In the genomic region with DNA sequence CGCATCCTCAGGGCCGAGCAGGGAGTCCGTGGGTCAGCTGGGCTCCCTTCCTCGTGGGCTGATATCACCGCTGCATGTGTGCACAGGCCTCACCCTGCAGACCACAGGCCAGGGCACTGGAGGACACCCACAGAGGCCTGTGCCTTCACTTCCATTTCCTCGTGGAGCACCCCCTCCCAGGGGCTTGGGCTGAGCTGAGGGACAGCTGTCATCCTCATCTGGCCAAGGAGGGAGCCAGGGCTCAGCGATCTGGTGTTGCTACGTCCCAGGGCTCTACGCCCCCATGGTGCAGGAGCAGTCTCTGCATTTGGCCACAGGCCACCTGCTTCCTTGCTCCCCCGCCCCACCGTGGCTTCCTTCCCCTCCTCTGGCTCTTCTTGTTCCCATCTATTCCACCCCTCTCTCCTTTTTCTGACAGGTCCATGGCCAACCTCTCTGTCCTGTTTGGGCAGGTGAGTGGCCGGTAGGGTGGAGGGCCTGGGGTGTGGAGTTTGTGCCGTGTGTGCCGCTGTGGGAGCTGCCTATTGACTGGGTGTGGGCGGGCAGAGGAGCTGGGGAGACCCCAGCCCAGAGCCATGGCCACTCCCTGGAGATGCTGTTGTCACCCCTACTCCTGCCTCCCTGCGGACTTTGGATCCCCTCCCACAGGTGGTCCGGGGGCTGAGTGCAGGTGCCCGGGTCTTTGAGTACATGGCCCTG, we compare ENCODE assay signal across 1 cellular context.
TF ChIP-seq lines count a peak whose summit lies in the region.

No MANE protein-coding gene starts in this region.

TF ChIP-seq in K562, 482 proteins besides CTCF, POLR2A, EP300 and RAD21 (continued from another document and continues in another):
- TF ChIP-seq, protein P1, sequence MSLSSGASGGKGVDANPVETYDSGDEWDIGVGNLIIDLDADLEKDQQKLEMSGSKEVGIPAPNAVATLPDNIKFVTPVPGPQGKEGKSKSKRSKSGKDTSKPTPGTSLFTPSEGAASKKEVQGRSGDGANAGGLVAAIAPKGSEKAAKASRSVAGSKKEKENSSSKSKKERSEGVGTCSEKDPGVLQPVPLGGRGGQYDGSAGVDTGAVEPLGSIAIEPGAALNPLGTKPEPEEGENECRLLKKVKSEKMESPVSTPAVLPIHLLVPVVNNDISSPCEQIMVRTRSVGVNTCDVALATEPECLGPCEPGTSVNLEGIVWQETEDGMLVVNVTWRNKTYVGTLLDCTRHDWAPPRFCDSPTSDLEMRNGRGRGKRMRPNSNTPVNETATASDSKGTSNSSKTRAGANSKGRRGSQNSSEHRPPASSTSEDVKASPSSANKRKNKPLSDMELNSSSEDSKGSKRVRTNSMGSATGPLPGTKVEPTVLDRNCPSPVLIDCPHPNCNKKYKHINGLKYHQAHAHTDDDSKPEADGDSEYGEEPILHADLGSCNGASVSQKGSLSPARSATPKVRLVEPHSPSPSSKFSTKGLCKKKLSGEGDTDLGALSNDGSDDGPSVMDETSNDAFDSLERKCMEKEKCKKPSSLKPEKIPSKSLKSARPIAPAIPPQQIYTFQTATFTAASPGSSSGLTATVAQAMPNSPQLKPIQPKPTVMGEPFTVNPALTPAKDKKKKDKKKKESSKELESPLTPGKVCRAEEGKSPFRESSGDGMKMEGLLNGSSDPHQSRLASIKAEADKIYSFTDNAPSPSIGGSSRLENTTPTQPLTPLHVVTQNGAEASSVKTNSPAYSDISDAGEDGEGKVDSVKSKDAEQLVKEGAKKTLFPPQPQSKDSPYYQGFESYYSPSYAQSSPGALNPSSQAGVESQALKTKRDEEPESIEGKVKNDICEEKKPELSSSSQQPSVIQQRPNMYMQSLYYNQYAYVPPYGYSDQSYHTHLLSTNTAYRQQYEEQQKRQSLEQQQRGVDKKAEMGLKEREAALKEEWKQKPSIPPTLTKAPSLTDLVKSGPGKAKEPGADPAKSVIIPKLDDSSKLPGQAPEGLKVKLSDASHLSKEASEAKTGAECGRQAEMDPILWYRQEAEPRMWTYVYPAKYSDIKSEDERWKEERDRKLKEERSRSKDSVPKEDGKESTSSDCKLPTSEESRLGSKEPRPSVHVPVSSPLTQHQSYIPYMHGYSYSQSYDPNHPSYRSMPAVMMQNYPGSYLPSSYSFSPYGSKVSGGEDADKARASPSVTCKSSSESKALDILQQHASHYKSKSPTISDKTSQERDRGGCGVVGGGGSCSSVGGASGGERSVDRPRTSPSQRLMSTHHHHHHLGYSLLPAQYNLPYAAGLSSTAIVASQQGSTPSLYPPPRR (CRISPR knock-in tag; IDR thresholded peaks at IDR 0.05; ENCODE audit: borderline replicate concordance): peak; percentile 9; the same call in 1 of the 2 replicates
- peak; percentile 22; the same call in 1 of the 2 replicates for TF ChIP-seq TAF15 (IDR thresholded peaks at IDR 0.05; ENCODE audit: low read depth, low read length)
- TF ChIP-seq NCOR1 (IDR thresholded peaks at IDR 0.05): no peak
- TF ChIP-seq TBL1XR1 (IDR thresholded peaks at IDR 0.05; ENCODE audit: low read length in 2 of 2): no peak
- TF ChIP-seq, protein P2, sequence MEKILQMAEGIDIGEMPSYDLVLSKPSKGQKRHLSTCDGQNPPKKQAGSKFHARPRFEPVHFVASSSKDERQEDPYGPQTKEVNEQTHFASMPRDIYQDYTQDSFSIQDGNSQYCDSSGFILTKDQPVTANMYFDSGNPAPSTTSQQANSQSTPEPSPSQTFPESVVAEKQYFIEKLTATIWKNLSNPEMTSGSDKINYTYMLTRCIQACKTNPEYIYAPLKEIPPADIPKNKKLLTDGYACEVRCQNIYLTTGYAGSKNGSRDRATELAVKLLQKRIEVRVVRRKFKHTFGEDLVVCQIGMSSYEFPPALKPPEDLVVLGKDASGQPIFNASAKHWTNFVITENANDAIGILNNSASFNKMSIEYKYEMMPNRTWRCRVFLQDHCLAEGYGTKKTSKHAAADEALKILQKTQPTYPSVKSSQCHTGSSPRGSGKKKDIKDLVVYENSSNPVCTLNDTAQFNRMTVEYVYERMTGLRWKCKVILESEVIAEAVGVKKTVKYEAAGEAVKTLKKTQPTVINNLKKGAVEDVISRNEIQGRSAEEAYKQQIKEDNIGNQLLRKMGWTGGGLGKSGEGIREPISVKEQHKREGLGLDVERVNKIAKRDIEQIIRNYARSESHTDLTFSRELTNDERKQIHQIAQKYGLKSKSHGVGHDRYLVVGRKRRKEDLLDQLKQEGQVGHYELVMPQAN (IDR thresholded peaks at IDR 0.05; ENCODE audit: borderline replicate concordance): no peak
- no peak for TF ChIP-seq PHF8 (IDR thresholded peaks at IDR 0.05; ENCODE audit: borderline replicate concordance, low read length)
- TF ChIP-seq, protein P3, sequence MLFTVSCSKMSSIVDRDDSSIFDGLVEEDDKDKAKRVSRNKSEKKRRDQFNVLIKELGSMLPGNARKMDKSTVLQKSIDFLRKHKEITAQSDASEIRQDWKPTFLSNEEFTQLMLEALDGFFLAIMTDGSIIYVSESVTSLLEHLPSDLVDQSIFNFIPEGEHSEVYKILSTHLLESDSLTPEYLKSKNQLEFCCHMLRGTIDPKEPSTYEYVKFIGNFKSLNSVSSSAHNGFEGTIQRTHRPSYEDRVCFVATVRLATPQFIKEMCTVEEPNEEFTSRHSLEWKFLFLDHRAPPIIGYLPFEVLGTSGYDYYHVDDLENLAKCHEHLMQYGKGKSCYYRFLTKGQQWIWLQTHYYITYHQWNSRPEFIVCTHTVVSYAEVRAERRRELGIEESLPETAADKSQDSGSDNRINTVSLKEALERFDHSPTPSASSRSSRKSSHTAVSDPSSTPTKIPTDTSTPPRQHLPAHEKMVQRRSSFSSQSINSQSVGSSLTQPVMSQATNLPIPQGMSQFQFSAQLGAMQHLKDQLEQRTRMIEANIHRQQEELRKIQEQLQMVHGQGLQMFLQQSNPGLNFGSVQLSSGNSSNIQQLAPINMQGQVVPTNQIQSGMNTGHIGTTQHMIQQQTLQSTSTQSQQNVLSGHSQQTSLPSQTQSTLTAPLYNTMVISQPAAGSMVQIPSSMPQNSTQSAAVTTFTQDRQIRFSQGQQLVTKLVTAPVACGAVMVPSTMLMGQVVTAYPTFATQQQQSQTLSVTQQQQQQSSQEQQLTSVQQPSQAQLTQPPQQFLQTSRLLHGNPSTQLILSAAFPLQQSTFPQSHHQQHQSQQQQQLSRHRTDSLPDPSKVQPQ (CRISPR knock-in tag; IDR thresholded peaks at IDR 0.05; ENCODE audit: borderline replicate concordance): no peak
- TF ChIP-seq, protein P4, sequence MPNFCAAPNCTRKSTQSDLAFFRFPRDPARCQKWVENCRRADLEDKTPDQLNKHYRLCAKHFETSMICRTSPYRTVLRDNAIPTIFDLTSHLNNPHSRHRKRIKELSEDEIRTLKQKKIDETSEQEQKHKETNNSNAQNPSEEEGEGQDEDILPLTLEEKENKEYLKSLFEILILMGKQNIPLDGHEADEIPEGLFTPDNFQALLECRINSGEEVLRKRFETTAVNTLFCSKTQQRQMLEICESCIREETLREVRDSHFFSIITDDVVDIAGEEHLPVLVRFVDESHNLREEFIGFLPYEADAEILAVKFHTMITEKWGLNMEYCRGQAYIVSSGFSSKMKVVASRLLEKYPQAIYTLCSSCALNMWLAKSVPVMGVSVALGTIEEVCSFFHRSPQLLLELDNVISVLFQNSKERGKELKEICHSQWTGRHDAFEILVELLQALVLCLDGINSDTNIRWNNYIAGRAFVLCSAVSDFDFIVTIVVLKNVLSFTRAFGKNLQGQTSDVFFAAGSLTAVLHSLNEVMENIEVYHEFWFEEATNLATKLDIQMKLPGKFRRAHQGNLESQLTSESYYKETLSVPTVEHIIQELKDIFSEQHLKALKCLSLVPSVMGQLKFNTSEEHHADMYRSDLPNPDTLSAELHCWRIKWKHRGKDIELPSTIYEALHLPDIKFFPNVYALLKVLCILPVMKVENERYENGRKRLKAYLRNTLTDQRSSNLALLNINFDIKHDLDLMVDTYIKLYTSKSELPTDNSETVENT (CRISPR knock-in tag; IDR thresholded peaks at IDR 0.05): 0 out of 2 replicates have a peak, but pooled peaks have one; percentile 47
- TF ChIP-seq ARHGAP35 (IDR thresholded peaks at IDR 0.05; ENCODE audit: partially characterized antibody): no peak
- TF ChIP-seq, protein P5, sequence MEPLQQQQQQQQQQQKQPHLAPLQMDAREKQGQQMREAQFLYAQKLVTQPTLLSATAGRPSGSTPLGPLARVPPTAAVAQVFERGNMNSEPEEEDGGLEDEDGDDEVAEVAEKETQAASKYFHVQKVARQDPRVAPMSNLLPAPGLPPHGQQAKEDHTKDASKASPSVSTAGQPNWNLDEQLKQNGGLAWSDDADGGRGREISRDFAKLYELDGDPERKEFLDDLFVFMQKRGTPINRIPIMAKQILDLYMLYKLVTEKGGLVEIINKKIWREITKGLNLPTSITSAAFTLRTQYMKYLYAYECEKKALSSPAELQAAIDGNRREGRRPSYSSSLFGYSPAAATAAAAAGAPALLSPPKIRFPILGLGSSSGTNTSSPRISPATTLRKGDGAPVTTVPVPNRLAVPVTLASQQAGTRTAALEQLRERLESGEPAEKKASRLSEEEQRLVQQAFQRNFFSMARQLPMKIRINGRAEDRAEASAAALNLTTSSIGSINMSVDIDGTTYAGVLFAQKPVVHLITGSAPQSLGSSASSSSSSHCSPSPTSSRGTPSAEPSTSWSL (CRISPR knock-in tag; IDR thresholded peaks at IDR 0.05; ENCODE audit: borderline replicate concordance): 0 out of 2 replicates have a peak, but pooled peaks have one; percentile 16
- TF ChIP-seq ILK (tag; IDR thresholded peaks at IDR 0.05; ENCODE audit: borderline replicate concordance, low read depth): no peak
- no peak for TF ChIP-seq TFAM (CRISPR knock-in tag; conservative IDR thresholded peaks at IDR 0.05)
- TF ChIP-seq HDAC8 (tag; IDR thresholded peaks at IDR 0.05): no peak
- TF ChIP-seq MAZ (CRISPR knock-in tag; conservative IDR thresholded peaks at IDR 0.05 in 1 of 2, IDR thresholded peaks at IDR 0.05 in 1 of 2): no peak; a peak in 1 of 4 replicates
- no peak for TF ChIP-seq SAFB2 (IDR thresholded peaks at IDR 0.05; ENCODE audit: borderline replicate concordance, low read depth, low read length, severe bottlenecking)
- TF ChIP-seq, protein P6, sequence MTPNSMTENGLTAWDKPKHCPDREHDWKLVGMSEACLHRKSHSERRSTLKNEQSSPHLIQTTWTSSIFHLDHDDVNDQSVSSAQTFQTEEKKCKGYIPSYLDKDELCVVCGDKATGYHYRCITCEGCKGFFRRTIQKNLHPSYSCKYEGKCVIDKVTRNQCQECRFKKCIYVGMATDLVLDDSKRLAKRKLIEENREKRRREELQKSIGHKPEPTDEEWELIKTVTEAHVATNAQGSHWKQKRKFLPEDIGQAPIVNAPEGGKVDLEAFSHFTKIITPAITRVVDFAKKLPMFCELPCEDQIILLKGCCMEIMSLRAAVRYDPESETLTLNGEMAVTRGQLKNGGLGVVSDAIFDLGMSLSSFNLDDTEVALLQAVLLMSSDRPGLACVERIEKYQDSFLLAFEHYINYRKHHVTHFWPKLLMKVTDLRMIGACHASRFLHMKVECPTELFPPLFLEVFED (CRISPR knock-in tag; conservative IDR thresholded peaks at IDR 0.05): no peak
- no peak for TF ChIP-seq U2AF2 (optimal IDR thresholded peaks at IDR 0.05; ENCODE audit: low read depth, low read length)
- TF ChIP-seq FOXJ2 (tag; IDR thresholded peaks at IDR 0.05): no peak
- TF ChIP-seq NFIX (CRISPR knock-in tag; IDR thresholded peaks at IDR 0.05; ENCODE audit: low read depth): no peak
- TF ChIP-seq, protein P7, sequence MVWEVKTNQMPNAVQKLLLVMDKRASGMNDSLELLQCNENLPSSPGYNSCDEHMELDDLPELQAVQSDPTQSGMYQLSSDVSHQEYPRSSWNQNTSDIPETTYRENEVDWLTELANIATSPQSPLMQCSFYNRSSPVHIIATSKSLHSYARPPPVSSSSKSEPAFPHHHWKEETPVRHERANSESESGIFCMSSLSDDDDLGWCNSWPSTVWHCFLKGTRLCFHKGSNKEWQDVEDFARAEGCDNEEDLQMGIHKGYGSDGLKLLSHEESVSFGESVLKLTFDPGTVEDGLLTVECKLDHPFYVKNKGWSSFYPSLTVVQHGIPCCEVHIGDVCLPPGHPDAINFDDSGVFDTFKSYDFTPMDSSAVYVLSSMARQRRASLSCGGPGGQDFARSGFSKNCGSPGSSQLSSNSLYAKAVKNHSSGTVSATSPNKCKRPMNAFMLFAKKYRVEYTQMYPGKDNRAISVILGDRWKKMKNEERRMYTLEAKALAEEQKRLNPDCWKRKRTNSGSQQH (CRISPR knock-in tag; IDR thresholded peaks at IDR 0.05): no peak; the same call in 1 of the 2 replicates
- TF ChIP-seq SIN3A (IDR thresholded peaks at IDR 0.05; ENCODE audit: borderline replicate concordance in 2 of 2, control insufficient read depth in 1 of 2, low read depth in 2 of 2, low read length in 2 of 2): 0 out of 4 replicates have a peak, but pooled peaks of 1 of the 2 experiments have one; percentile 3
- TF ChIP-seq ZFP30 (CRISPR knock-in tag; IDR thresholded peaks at IDR 0.05; ENCODE audit: borderline replicate concordance): no peak
- no peak for TF ChIP-seq ZNF212 (CRISPR knock-in tag; IDR thresholded peaks at IDR 0.05)
- TF ChIP-seq, protein P8, sequence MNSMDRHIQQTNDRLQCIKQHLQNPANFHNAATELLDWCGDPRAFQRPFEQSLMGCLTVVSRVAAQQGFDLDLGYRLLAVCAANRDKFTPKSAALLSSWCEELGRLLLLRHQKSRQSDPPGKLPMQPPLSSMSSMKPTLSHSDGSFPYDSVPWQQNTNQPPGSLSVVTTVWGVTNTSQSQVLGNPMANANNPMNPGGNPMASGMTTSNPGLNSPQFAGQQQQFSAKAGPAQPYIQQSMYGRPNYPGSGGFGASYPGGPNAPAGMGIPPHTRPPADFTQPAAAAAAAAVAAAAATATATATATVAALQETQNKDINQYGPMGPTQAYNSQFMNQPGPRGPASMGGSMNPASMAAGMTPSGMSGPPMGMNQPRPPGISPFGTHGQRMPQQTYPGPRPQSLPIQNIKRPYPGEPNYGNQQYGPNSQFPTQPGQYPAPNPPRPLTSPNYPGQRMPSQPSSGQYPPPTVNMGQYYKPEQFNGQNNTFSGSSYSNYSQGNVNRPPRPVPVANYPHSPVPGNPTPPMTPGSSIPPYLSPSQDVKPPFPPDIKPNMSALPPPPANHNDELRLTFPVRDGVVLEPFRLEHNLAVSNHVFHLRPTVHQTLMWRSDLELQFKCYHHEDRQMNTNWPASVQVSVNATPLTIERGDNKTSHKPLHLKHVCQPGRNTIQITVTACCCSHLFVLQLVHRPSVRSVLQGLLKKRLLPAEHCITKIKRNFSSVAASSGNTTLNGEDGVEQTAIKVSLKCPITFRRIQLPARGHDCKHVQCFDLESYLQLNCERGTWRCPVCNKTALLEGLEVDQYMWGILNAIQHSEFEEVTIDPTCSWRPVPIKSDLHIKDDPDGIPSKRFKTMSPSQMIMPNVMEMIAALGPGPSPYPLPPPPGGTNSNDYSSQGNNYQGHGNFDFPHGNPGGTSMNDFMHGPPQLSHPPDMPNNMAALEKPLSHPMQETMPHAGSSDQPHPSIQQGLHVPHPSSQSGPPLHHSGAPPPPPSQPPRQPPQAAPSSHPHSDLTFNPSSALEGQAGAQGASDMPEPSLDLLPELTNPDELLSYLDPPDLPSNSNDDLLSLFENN (IDR thresholded peaks at IDR 0.05; ENCODE audit: low read depth in 2 of 2, low read length in 2 of 2): no peak
- TF ChIP-seq, protein P9, sequence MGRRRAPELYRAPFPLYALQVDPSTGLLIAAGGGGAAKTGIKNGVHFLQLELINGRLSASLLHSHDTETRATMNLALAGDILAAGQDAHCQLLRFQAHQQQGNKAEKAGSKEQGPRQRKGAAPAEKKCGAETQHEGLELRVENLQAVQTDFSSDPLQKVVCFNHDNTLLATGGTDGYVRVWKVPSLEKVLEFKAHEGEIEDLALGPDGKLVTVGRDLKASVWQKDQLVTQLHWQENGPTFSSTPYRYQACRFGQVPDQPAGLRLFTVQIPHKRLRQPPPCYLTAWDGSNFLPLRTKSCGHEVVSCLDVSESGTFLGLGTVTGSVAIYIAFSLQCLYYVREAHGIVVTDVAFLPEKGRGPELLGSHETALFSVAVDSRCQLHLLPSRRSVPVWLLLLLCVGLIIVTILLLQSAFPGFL (CRISPR knock-in tag; IDR thresholded peaks at IDR 0.05): peak; percentile 89; the same call in 1 of the 2 replicates
- TF ChIP-seq LCOR (CRISPR knock-in tag; IDR thresholded peaks at IDR 0.05): no peak
- TF ChIP-seq CREM (IDR thresholded peaks at IDR 0.05; ENCODE audit: low read depth): no peak
- peak; percentile 2; the same call in 1 of the 2 replicates for TF ChIP-seq NFIC (IDR thresholded peaks at IDR 0.05)
- 0 out of 2 replicates have a peak, but pooled peaks have one; percentile 68 for TF ChIP-seq RBM14 (IDR thresholded peaks at IDR 0.05; ENCODE audit: borderline replicate concordance, insufficient read depth, low read depth, low read length)
- TF ChIP-seq SRSF1 (IDR thresholded peaks at IDR 0.05; ENCODE audit: low read depth, low read length): no peak
